ENCODE assay signal across 9 cellular contexts in genomic region chr19:55623130-55623868, GRCh38. TPM values are rescaled to one million over a fixed set of nuclear protein-coding genes. Genes with fewer than 3 reads are reported as not detected.
A peak's percentile ranks its signal among the peaks of the same experiment; 100 is the strongest.
DNase-seq lines count a peak whose midpoint lies in the region; ATAC-seq, FAIRE-seq and TF ChIP-seq lines count a peak whose summit lies in the region.
"Had no signal": no experiment of that assay in that cellular context is flagged by ENCODE, and none has a peak within 500 bp of the region (broad histone marks: within the 10 kb centered on the region; RNA-seq: fewer than 3 reads in every experiment).

No MANE protein-coding gene starts in this region.

- peak overlapping the region; percentile 11 to 61; a peak in 3 of 4 replicates for H3K4me3 ChIP-seq in DND-41 (ENCODE audit: low read depth in 1 of 2, low read length in 2 of 2)
- H3K4me3 ChIP-seq in OCI-LY7 (ENCODE audit: low read depth, low read length, poor library complexity, severe bottlenecking) = peak overlapping the region; percentile 58
- H3K4me3 ChIP-seq in epithelial cell of proximal tubule (ENCODE audit: low read depth, low read length) = peak overlapping the region; percentile 18
- H3K4me3 ChIP-seq in parathyroid adenoma (ENCODE audit: low read depth, low read length) = peak overlapping the region; percentile 27

- H3K27ac ChIP-seq in DND-41 (ENCODE audit: low read length) (peak overlapping the region; percentile 39; the same call in 1 of the 2 replicates), OCI-LY7 (ENCODE audit: low read depth, low read length, poor library complexity, severe bottlenecking) (no peak overlapping the region), parathyroid adenoma (peak overlapping the region; percentile 95)

- no TSS peak for BruUV-seq in OCI-LY7 (replicated peaks; lab: Mats Ljungman, UMichigan)

- POLR2A ChIA-PET in OCI-LY7 (lab: Charles Lee) = interaction anchor here (0.6 kb wide), 1 partner anchor 112 kb away, joined by 4 read pairs; no protein-coding TSS in a partner anchor

- ATAC-seq in DND-41 (ENCODE audit: insufficient read depth, low read depth) (no peak), HG03442 (IDR thresholded peaks at IDR 0.05; ENCODE audit: unreplicated experiment) (no peak), GM21447 (IDR thresholded peaks at IDR 0.05; ENCODE audit: unreplicated experiment) (no peak)

- H4K20me1 ChIP-seq in DND-41 (ENCODE audit: insufficient read depth, low read length) = no peaks in the 10 kb centered on the region
- H4K20me1 ChIP-seq in OCI-LY7 (ENCODE audit: insufficient read depth, low read length) = no peaks in the 10 kb centered on the region

- H3K27me3 ChIP-seq in DND-41 (ENCODE audit: insufficient read depth, low read length, poor library complexity) (no peaks in the 10 kb centered on the region), parathyroid adenoma (ENCODE audit: control insufficient read depth, insufficient read depth, low read length) (no peaks in the 10 kb centered on the region)

- H3K4me2 ChIP-seq in DND-41 (ENCODE audit: insufficient read depth, low read length) (peak overlapping the region; percentile 64), OCI-LY7 (ENCODE audit: low read length) (peak overlapping the region; percentile 33), parathyroid adenoma (ENCODE audit: low read length) (peak overlapping the region; percentile 24)

- no peak for FAIRE-seq in H54 (lab: Jason Lieb, UNC)

- DNase-seq in DND-41 = no peak
- no peak for DNase-seq in OCI-LY7 (ENCODE audit: low spot score)
- DNase-seq in epithelial cell of proximal tubule (ENCODE audit: low read depth) = no peak
- DNase-seq in SHP77 treated with DMSO at 0.1 percent for 48 hours (lab: John Stamatoyannopoulos, UW) = no peak
- no peak for DNase-seq in H54 (ENCODE audit: insufficient read length, low spot score)
- DNase-seq: mammary epithelial cell had no signal

- H3K9me2 ChIP-seq in OCI-LY7 (ENCODE audit: insufficient read depth, low read length) = no peaks in the 10 kb centered on the region

- H3K4me1 ChIP-seq in DND-41 (ENCODE audit: insufficient read depth, low read length) (peaks cover 28% of the 10 kb centered on the region), OCI-LY7 (ENCODE audit: insufficient read depth, low read length, poor library complexity, severe bottlenecking) (peaks cover 11% of the 10 kb centered on the region), parathyroid adenoma (no peaks in the 10 kb centered on the region)

- CTCF ChIA-PET in OCI-LY7 (lab: Charles Lee; ENCODE audit: unreplicated experiment) = no interaction called here

- H3K36me3 ChIP-seq in DND-41 (ENCODE audit: insufficient read depth, low read length) (peaks cover 8% of the 10 kb centered on the region), OCI-LY7 (ENCODE audit: insufficient read depth, low read length) (peaks cover 8% of the 10 kb centered on the region; the same call in 1 of the 2 replicates), parathyroid adenoma (ENCODE audit: control insufficient read depth, insufficient read depth, low read length) (no peaks in the 10 kb centered on the region)

- no peak overlapping the region for H2AFZ ChIP-seq in DND-41 (ENCODE audit: low read depth, low read length)
- H2AFZ ChIP-seq in OCI-LY7 (ENCODE audit: low read length) = no peak overlapping the region
- H2AFZ ChIP-seq in parathyroid adenoma = peak overlapping the region; percentile 41

- no peak for TF ChIP-seq CTCF in DND-41 (IDR thresholded peaks at IDR 0.05; ENCODE audit: borderline replicate concordance, extremely low read depth, low read length, poor library complexity, severe bottlenecking)
- no peak for TF ChIP-seq CTCF in OCI-LY7 (conservative IDR thresholded peaks at IDR 0.05; ENCODE audit: low read length)
- TF ChIP-seq CTCF in epithelial cell of proximal tubule (conservative IDR thresholded peaks at IDR 0.05; ENCODE audit: low read depth, low read length) = no peak
- TF ChIP-seq CTCF in parathyroid adenoma (IDR thresholded peaks at IDR 0.05) = no peak

- H3K79me2 ChIP-seq in DND-41 (ENCODE audit: insufficient read depth, low read length) = no peaks in the 10 kb centered on the region
- H3K79me2 ChIP-seq in OCI-LY7 (ENCODE audit: insufficient read depth, low read depth, low read length) = no peaks in the 10 kb centered on the region
- no peaks in the 10 kb centered on the region for H3K79me2 ChIP-seq in parathyroid adenoma

- intact Hi-C loops in OCI-LY7 (cut with micrococcal nuclease; ENCODE audit: unreplicated experiment) = no loop called here

- H3K9ac ChIP-seq in DND-41 (ENCODE audit: low read depth, low read length) (no peak overlapping the region), parathyroid adenoma (no peak overlapping the region)

- TF ChIP-seq POLR2A in H54 (IDR thresholded peaks at IDR 0.05; ENCODE audit: low read depth, low read length) = no peak

- no peaks in the 10 kb centered on the region for H3K9me3 ChIP-seq in DND-41 (ENCODE audit: insufficient read depth, low read length, severe bottlenecking)
- no peaks in the 10 kb centered on the region for H3K9me3 ChIP-seq in OCI-LY7 (ENCODE audit: low read length)
- H3K9me3 ChIP-seq in parathyroid adenoma (ENCODE audit: control insufficient read depth, low read length) = no peaks in the 10 kb centered on the region

RNA-seq across cellular contexts. Expression of gene ZNF784, which starts 1.1 kb away (rescaled TPM):
- total RNA-seq in OCI-LY7 (2014; rRNA removed; shearing (Covaris generic)) = 3.4 and 6.6 TPM in 2 replicates
- 4.0 and 5.4 TPM in 2 replicates for total RNA-seq in OCI-LY7 (2022)
- 0.58 and 4.0 TPM in 2 replicates for total RNA-seq in epithelial cell of proximal tubule

RNA-seq across cellular contexts. Expression of gene ZNF580, which starts 17.5 kb away (rescaled TPM):
- 17.6 and 24.4 TPM in 2 replicates for total RNA-seq in OCI-LY7 (2014; rRNA removed; shearing (Covaris generic))
- total RNA-seq in OCI-LY7 (2022) = 50.0 and 52.1 TPM in 2 replicates
- total RNA-seq in epithelial cell of proximal tubule = 10.6 and 10.8 TPM in 2 replicates

RNA-seq across cellular contexts. Expression of gene ZNF865, which starts 17.9 kb away (rescaled TPM):
- 2.1 and 3.0 TPM in 2 replicates for total RNA-seq in OCI-LY7 (2014; rRNA removed; shearing (Covaris generic))
- total RNA-seq in OCI-LY7 (2022) (11.3 and 13.0 TPM in 2 replicates), epithelial cell of proximal tubule (3.4 and 6.2 TPM in 2 replicates)

RNA-seq across cellular contexts. Expression of gene ZNF581, which starts 20.1 kb away (rescaled TPM):
- total RNA-seq in OCI-LY7 (2014; rRNA removed; shearing (Covaris generic)) = 26.6 and 44.5 TPM in 2 replicates
- total RNA-seq in OCI-LY7 (2022) (39.7 and 41.8 TPM in 2 replicates), epithelial cell of proximal tubule (27.2 and 29.2 TPM in 2 replicates)

RNA-seq across cellular contexts. Expression of gene ZNF524, which starts 23.2 kb away (rescaled TPM):
- 14.5 and 21.6 TPM in 2 replicates for total RNA-seq in OCI-LY7 (2014; rRNA removed; shearing (Covaris generic))
- 9.2 and 12.3 TPM in 2 replicates for total RNA-seq in OCI-LY7 (2022)
- 16.4 and 18.0 TPM in 2 replicates for total RNA-seq in epithelial cell of proximal tubule
